ENCODE assay signal across 1 cellular context in genomic region chr19:4402171-4403004, GRCh38.
A peak's percentile ranks its signal among the peaks of the same experiment; 100 is the strongest.
TF ChIP-seq lines count a peak whose summit lies in the region.

A gene with protein sequence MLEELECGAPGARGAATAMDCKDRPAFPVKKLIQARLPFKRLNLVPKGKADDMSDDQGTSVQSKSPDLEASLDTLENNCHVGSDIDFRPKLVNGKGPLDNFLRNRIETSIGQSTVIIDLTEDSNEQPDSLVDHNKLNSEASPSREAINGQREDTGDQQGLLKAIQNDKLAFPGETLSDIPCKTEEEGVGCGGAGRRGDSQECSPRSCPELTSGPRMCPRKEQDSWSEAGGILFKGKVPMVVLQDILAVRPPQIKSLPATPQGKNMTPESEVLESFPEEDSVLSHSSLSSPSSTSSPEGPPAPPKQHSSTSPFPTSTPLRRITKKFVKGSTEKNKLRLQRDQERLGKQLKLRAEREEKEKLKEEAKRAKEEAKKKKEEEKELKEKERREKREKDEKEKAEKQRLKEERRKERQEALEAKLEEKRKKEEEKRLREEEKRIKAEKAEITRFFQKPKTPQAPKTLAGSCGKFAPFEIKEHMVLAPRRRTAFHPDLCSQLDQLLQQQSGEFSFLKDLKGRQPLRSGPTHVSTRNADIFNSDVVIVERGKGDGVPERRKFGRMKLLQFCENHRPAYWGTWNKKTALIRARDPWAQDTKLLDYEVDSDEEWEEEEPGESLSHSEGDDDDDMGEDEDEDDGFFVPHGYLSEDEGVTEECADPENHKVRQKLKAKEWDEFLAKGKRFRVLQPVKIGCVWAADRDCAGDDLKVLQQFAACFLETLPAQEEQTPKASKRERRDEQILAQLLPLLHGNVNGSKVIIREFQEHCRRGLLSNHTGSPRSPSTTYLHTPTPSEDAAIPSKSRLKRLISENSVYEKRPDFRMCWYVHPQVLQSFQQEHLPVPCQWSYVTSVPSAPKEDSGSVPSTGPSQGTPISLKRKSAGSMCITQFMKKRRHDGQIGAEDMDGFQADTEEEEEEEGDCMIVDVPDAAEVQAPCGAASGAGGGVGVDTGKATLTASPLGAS (plus strand): TSS chr19:4402640. CDS start chr19:4402763, 123 bp downstream.

TF ChIP-seq in HepG2, 621 proteins besides CTCF, POLR2A, EP300 and RAD21 (continued from another document and continues in another):
- TF ChIP-seq HNF4A (CRISPR knock-in tag; IDR thresholded peaks at IDR 0.05) (no peak), ELF1 (CRISPR knock-in tag; IDR thresholded peaks at IDR 0.05) (peak; percentile 63; the same call in 1 of the 2 replicates), ATF2 (CRISPR knock-in tag; IDR thresholded peaks at IDR 0.05) (peak; percentile 88; the same call in 1 of the 2 replicates), DDIT3 (CRISPR knock-in tag; IDR thresholded peaks at IDR 0.05) (no peak), ZNF292 (CRISPR knock-in tag; IDR thresholded peaks at IDR 0.05; ENCODE audit: borderline replicate concordance, low read depth) (no peak), ZNF790 (CRISPR knock-in tag; IDR thresholded peaks at IDR 0.05; ENCODE audit: borderline replicate concordance) (no peak; the same call in 1 of the 2 replicates), NR2C2 (CRISPR knock-in tag; IDR thresholded peaks at IDR 0.05; ENCODE audit: borderline replicate concordance) (peak; percentile 90), GTF3A (CRISPR knock-in tag; conservative IDR thresholded peaks at IDR 0.05) (no peak), KDM5A (IDR thresholded peaks at IDR 0.05; ENCODE audit: borderline replicate concordance, low read length) (peak; percentile 45; the same call in 1 of the 2 replicates), NFIB (CRISPR knock-in tag; IDR thresholded peaks at IDR 0.05; ENCODE audit: borderline replicate concordance) (no peak), ZFYVE20 (CRISPR knock-in tag; IDR thresholded peaks at IDR 0.05; ENCODE audit: borderline replicate concordance, low read depth) (no peak; the same call in 1 of the 2 replicates), ZNF382 (CRISPR knock-in tag; IDR thresholded peaks at IDR 0.05; ENCODE audit: borderline replicate concordance) (no peak), ZNF335 (CRISPR knock-in tag; IDR thresholded peaks at IDR 0.05) (no peak), ZNF512 (CRISPR knock-in tag; IDR thresholded peaks at IDR 0.05) (no peak), SP140L (CRISPR knock-in tag; IDR thresholded peaks at IDR 0.05; ENCODE audit: borderline replicate concordance) (no peak), ASH2L (IDR thresholded peaks at IDR 0.05; ENCODE audit: insufficient read length, low read depth, low read length) (peak; percentile 63), ZKSCAN8 (CRISPR knock-in tag; IDR thresholded peaks at IDR 0.05; ENCODE audit: borderline replicate concordance) (no peak), NR1H2 (CRISPR knock-in tag; IDR thresholded peaks at IDR 0.05; ENCODE audit: borderline replicate concordance, low read depth) (no peak), ATF3 (CRISPR knock-in tag; IDR thresholded peaks at IDR 0.05) (no peak), ATRX (CRISPR knock-in tag; IDR thresholded peaks at IDR 0.05; ENCODE audit: borderline replicate concordance) (no peak), ZNF207 (IDR thresholded peaks at IDR 0.05; ENCODE audit: borderline replicate concordance) (no peak), RNF2 (conservative IDR thresholded peaks at IDR 0.05; ENCODE audit: low read depth) (peak; percentile 92; the same call in 1 of the 2 replicates), REXO4 (CRISPR knock-in tag; IDR thresholded peaks at IDR 0.05; ENCODE audit: borderline replicate concordance) (no peak), RFXANK (CRISPR knock-in tag; IDR thresholded peaks at IDR 0.05) (no peak), IRF2 (CRISPR knock-in tag; IDR thresholded peaks at IDR 0.05) (no peak; the same call in 1 of the 2 replicates), MBNL3 (CRISPR knock-in tag; conservative IDR thresholded peaks at IDR 0.05) (no peak), SALL2 (CRISPR knock-in tag; IDR thresholded peaks at IDR 0.05) (0 out of 2 replicates have a peak, but pooled peaks have one; percentile 61), MYC (CRISPR knock-in tag; IDR thresholded peaks at IDR 0.05; ENCODE audit: borderline replicate concordance) (no peak; the same call in 1 of the 2 replicates), MIER2 (CRISPR knock-in tag; IDR thresholded peaks at IDR 0.05) (no peak), ZSCAN22 (CRISPR knock-in tag; IDR thresholded peaks at IDR 0.05) (no peak), ZGPAT (CRISPR knock-in tag; IDR thresholded peaks at IDR 0.05) (no peak), ZSCAN12 (CRISPR knock-in tag; IDR thresholded peaks at IDR 0.05) (no peak), ZNF10 (CRISPR knock-in tag; IDR thresholded peaks at IDR 0.05; ENCODE audit: borderline replicate concordance, low read depth) (no peak), NCOA5 (CRISPR knock-in tag; IDR thresholded peaks at IDR 0.05) (no peak), ZNF282 (IDR thresholded peaks at IDR 0.05; ENCODE audit: partially characterized antibody) (no peak), ERF (CRISPR knock-in tag; IDR thresholded peaks at IDR 0.05) (no peak; the same call in 1 of the 2 replicates), SOX13 (IDR thresholded peaks at IDR 0.05) (no peak), SOX13 (CRISPR knock-in tag; conservative IDR thresholded peaks at IDR 0.05 in 1 of 2, IDR thresholded peaks at IDR 0.05 in 1 of 2) (no peak), ZFP36 (IDR thresholded peaks at IDR 0.05; ENCODE audit: borderline replicate concordance, low read depth, low read length, partially characterized antibody) (no peak), ZNF788 (CRISPR knock-in tag; IDR thresholded peaks at IDR 0.05; ENCODE audit: borderline replicate concordance) (no peak; the same call in 1 of the 2 replicates), SRSF9 (IDR thresholded peaks at IDR 0.05; ENCODE audit: borderline replicate concordance, insufficient read depth, low read depth, low read length, poor library complexity, severe bottlenecking) (no peak), PCBP1 (IDR thresholded peaks at IDR 0.05; ENCODE audit: borderline replicate concordance, low read depth, low read length) (no peak), MLLT10 (CRISPR knock-in tag; IDR thresholded peaks at IDR 0.05) (no peak), ZC3H4 (CRISPR knock-in tag; IDR thresholded peaks at IDR 0.05; ENCODE audit: borderline replicate concordance) (no peak), MAFK (conservative IDR thresholded peaks at IDR 0.05 in 1 of 2, IDR thresholded peaks at IDR 0.05 in 1 of 2; ENCODE audit: low read length in 2 of 2) (no peak), ZFP62 (CRISPR knock-in tag; IDR thresholded peaks at IDR 0.05) (no peak), PBX2 (CRISPR knock-in tag; IDR thresholded peaks at IDR 0.05) (peak; percentile 92), ZNF713 (CRISPR knock-in tag; IDR thresholded peaks at IDR 0.05) (no peak), ATF7-NPFF (CRISPR knock-in tag; IDR thresholded peaks at IDR 0.05; ENCODE audit: low read depth) (peak; percentile 69; the same call in 1 of the 2 replicates), ZNF180 (CRISPR knock-in tag; IDR thresholded peaks at IDR 0.05; ENCODE audit: borderline replicate concordance, low read depth) (no peak), ZC3H13 (CRISPR knock-in tag; IDR thresholded peaks at IDR 0.05) (no peak), SETDB1 (CRISPR knock-in tag; IDR thresholded peaks at IDR 0.05; ENCODE audit: borderline replicate concordance) (no peak), STAT5B (CRISPR knock-in tag; IDR thresholded peaks at IDR 0.05) (no peak), ARHGAP35 (CRISPR knock-in tag; IDR thresholded peaks at IDR 0.05; ENCODE audit: borderline replicate concordance) (no peak)
- TF ChIP-seq, protein P1, sequence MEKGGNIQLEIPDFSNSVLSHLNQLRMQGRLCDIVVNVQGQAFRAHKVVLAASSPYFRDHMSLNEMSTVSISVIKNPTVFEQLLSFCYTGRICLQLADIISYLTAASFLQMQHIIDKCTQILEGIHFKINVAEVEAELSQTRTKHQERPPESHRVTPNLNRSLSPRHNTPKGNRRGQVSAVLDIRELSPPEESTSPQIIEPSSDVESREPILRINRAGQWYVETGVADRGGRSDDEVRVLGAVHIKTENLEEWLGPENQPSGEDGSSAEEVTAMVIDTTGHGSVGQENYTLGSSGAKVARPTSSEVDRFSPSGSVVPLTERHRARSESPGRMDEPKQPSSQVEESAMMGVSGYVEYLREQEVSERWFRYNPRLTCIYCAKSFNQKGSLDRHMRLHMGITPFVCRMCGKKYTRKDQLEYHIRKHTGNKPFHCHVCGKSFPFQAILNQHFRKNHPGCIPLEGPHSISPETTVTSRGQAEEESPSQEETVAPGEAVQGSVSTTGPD (CRISPR knock-in tag; IDR thresholded peaks at IDR 0.05): no peak
- TF ChIP-seq, protein P2, sequence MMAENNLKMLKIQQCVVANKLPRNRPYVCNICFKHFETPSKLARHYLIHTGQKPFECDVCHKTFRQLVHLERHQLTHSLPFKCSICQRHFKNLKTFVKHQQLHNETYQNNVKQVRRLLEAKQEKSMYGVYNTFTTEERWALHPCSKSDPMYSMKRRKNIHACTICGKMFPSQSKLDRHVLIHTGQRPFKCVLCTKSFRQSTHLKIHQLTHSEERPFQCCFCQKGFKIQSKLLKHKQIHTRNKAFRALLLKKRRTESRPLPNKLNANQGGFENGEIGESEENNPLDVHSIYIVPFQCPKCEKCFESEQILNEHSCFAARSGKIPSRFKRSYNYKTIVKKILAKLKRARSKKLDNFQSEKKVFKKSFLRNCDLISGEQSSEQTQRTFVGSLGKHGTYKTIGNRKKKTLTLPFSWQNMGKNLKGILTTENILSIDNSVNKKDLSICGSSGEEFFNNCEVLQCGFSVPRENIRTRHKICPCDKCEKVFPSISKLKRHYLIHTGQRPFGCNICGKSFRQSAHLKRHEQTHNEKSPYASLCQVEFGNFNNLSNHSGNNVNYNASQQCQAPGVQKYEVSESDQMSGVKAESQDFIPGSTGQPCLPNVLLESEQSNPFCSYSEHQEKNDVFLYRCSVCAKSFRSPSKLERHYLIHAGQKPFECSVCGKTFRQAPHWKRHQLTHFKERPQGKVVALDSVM (CRISPR knock-in tag; IDR thresholded peaks at IDR 0.05): no peak
- TF ChIP-seq, protein P3, sequence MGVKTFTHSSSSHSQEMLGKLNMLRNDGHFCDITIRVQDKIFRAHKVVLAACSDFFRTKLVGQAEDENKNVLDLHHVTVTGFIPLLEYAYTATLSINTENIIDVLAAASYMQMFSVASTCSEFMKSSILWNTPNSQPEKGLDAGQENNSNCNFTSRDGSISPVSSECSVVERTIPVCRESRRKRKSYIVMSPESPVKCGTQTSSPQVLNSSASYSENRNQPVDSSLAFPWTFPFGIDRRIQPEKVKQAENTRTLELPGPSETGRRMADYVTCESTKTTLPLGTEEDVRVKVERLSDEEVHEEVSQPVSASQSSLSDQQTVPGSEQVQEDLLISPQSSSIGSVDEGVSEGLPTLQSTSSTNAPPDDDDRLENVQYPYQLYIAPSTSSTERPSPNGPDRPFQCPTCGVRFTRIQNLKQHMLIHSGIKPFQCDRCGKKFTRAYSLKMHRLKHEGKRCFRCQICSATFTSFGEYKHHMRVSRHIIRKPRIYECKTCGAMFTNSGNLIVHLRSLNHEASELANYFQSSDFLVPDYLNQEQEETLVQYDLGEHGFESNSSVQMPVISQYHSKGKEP (CRISPR knock-in tag; IDR thresholded peaks at IDR 0.05): no peak
